19 cellular contexts compared by ENCODE assay signal in the genomic region with DNA sequence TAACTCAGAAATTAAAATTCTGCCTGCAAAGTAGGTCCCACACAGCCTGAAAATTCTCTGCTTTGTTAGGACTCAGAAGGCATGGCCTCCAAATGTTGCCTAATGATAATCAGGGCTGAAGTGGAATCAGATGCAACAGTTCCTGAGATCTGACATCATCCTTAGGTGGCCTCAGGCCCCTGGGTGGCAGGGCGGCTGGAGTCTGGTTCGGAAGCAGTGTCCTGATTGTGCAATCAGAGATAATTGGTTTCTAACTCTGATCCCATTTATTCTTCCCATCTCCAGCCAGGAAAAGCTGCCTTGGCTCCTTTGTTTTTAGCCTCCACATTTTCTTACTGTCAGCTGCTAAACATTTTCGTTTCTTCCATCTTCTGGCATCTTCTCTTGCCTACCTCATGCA.
"Had no signal": no experiment of that assay in that cellular context is flagged by ENCODE, and none has a peak within 500 bp of the region (broad histone marks: within the 10 kb centered on the region; RNA-seq: fewer than 3 reads in every experiment).

No MANE protein-coding gene starts in this region.

- H3K4me1 ChIP-seq: gastroesophageal sphincter, lower lobe of right lung, pancreas, tibial artery, vagina had no signal

- H3K27me3 ChIP-seq: vagina had no signal

- H3K4me3 ChIP-seq: dorsolateral prefrontal cortex, gastroesophageal sphincter, left ventricle myocardium inferior, lower lobe of right lung, pancreas, smooth muscle cell, tibial artery, upper lobe of right lung, vagina had no signal

- DNase-seq: cortex of kidney; dorsolateral prefrontal cortex; effector CD8-positive, alpha-beta T cell; glutamatergic neuron; immature natural killer cell; kidney; left cardiac atrium; left ventricle myocardium inferior; lower lobe of right lung; natural killer cell; occipital lobe; pancreas; right cardiac atrium; stimulated activated CD4-positive, alpha-beta T cell treated with anti-CD3 and anti-CD28 coated beads, Interleukin-4, amount 100 ng/mL, for 1 hour; tibial artery; upper lobe of right lung had no signal

- H3K27ac ChIP-seq: gastroesophageal sphincter, left ventricle myocardium inferior, lower lobe of right lung, pancreas, tibial artery, upper lobe of right lung, vagina had no signal

- ATAC-seq: gastroesophageal sphincter, left cardiac atrium, lower lobe of right lung, natural killer cell, pancreas, right cardiac atrium, upper lobe of right lung had no signal

- H3K9me3 ChIP-seq: gastroesophageal sphincter, left ventricle myocardium inferior, lower lobe of right lung, pancreas, tibial artery, upper lobe of right lung, vagina had no signal

- H3K36me3 ChIP-seq: gastroesophageal sphincter, left ventricle myocardium inferior, lower lobe of right lung, pancreas, tibial artery, upper lobe of right lung, vagina had no signal

- H3K4me2 ChIP-seq: smooth muscle cell had no signal
